Comparison of ENCODE assay signal across 8 cellular contexts in genomic region chr3:184315506-184315867, GRCh38. TPM values are rescaled to one million over a fixed set of nuclear protein-coding genes. Genes with fewer than 3 reads are reported as not detected.
DNase-seq lines count a peak whose midpoint lies in the region; ATAC-seq, FAIRE-seq and TF ChIP-seq lines count a peak whose summit lies in the region.

No MANE protein-coding gene starts in this region.

- H2AFZ ChIP-seq in GM12878 (ENCODE audit: control insufficient read depth, low read depth, low read length) (no peak overlapping the region), mesenchymal stem cell (ENCODE audit: low read depth, low read length) (peak overlapping the region; percentile 31)

- ATAC-seq in GM18909 (IDR thresholded peaks at IDR 0.05; ENCODE audit: poor library complexity, unreplicated experiment) (peak; percentile 5), GM12878 (peak; percentile 18), GM19467 (IDR thresholded peaks at IDR 0.05; ENCODE audit: unreplicated experiment) (no peak), HG03520 (IDR thresholded peaks at IDR 0.05; ENCODE audit: unreplicated experiment) (no peak), HG02610 (IDR thresholded peaks at IDR 0.05; ENCODE audit: unreplicated experiment) (no peak)

- CTCF ChIA-PET in GM12878 (lab: Yijun Ruan, JAX): no interaction called here

- H3K27me3 ChIP-seq in HL-60 (ENCODE audit: insufficient read depth, poor library complexity, severe bottlenecking) (no peaks in the 10 kb centered on the region), GM12878 (replicated peaks in 1 of 2; ENCODE audit: control insufficient read depth in 2 of 2, insufficient read depth in 2 of 2, low read length in 1 of 2) (no peaks in the 10 kb centered on the region), mesenchymal stem cell (ENCODE audit: control insufficient read depth in 1 of 2, insufficient read depth in 1 of 2, low read length in 2 of 2) (no peaks in the 10 kb centered on the region)

- DNase-seq in HL-60 (ENCODE audit: low read depth in 1 of 2, low spot score in 1 of 2): peak in 1 of 2 experiments; percentile 65
- no peak for DNase-seq in GM12878 (ENCODE audit: low read depth, low spot score)
- no peak for DNase-seq in mesenchymal stem cell
- no peak for DNase-seq in midbrain (lab: John Stamatoyannopoulos, UW)

- H3K9me3 ChIP-seq in GM12878 (replicated peaks; ENCODE audit: control insufficient read depth, insufficient read depth, low read length) (no peaks in the 10 kb centered on the region), mesenchymal stem cell (ENCODE audit: control insufficient read depth, low read length) (no peaks in the 10 kb centered on the region)

- BruUV-seq in GM12878 (replicated peaks; lab: Mats Ljungman, UMichigan): no TSS peak

- H3K4me1 ChIP-seq in GM12878 (ENCODE audit: control insufficient read depth, insufficient read depth, low read length) (peaks cover 3% of the 10 kb centered on the region; the same call in 1 of the 2 replicates), mesenchymal stem cell (ENCODE audit: control insufficient read depth, insufficient read depth, low read depth, low read length) (peaks cover 32% of the 10 kb centered on the region)

- H3K36me3 ChIP-seq in GM12878 (ENCODE audit: control insufficient read depth in 2 of 2, insufficient read depth in 2 of 2, low read length in 1 of 2) (peaks cover 13 to 23% of the 10 kb centered on the region in 2 experiments), mesenchymal stem cell (ENCODE audit: control insufficient read depth in 1 of 2, insufficient read depth in 2 of 2, low read depth in 1 of 2, low read length in 2 of 2) (peaks cover 27 to 28% of the 10 kb centered on the region in 2 experiments)

- peaks cover 12% of the 10 kb centered on the region for H4K20me1 ChIP-seq in GM12878 (ENCODE audit: control insufficient read depth, insufficient read depth)

- H3K4me2 ChIP-seq in GM12878 (ENCODE audit: control insufficient read depth, insufficient read depth): peak overlapping the region; percentile 95
- peak overlapping the region; percentile 86 for H3K4me2 ChIP-seq in mesenchymal stem cell (ENCODE audit: low read length, poor library complexity, severe bottlenecking)

- H3K4me3 ChIP-seq in HL-60 (replicated peaks; ENCODE audit: insufficient read depth, low read length) (peak overlapping the region; percentile 88), GM12878 (peak overlapping the region; percentile 100), mesenchymal stem cell (ENCODE audit: insufficient read depth in 1 of 2, low read depth in 1 of 2, low read length in 2 of 2) (peak overlapping the region; percentile 85 to 92)

- peaks cover 55% of the 10 kb centered on the region for H3K79me2 ChIP-seq in GM12878 (ENCODE audit: control insufficient read depth, insufficient read depth, low read length)

- H4K8ac ChIP-seq in mesenchymal stem cell (ENCODE audit: low read length): peak overlapping the region; percentile 88

- in situ Hi-C loops in GM12878 (cut with MboI): no loop called here

- RAD21 ChIA-PET in GM12878 (lab: Charles Lee; ENCODE audit: unreplicated experiment): no interaction called here

- peak overlapping the region; percentile 97 for H2BK120ac ChIP-seq in mesenchymal stem cell (ENCODE audit: low read depth, low read length)

- H3K18ac ChIP-seq in mesenchymal stem cell (ENCODE audit: low read depth in 1 of 2, low read length in 2 of 2): peak overlapping the region; percentile 85 to 97

- H3K23ac ChIP-seq in mesenchymal stem cell (ENCODE audit: low read length in 2 of 2): peak overlapping the region in 1 of 2 experiments; percentile 86

- 1% methylated on average over 9 of the region's 9 CpGs for WGBS in GM12878 (ENCODE audit: insufficient coverage, insufficient replicate concordance, low lambda C conversion rate, missing lambda C conversion rate)
- WGBS in mesenchymal stem cell: 0% methylated on average over 4 of the region's 9 CpGs

- TF ChIP-seq CTCF in HL-60 (IDR thresholded peaks at IDR 0.05; ENCODE audit: insufficient read depth, low read length) (no peak), GM12878 (IDR thresholded peaks at IDR 0.05 in 2 of 3, conservative IDR thresholded peaks at IDR 0.05 in 1 of 3; ENCODE audit: control insufficient read depth in 2 of 3, extremely low read depth in 1 of 3, insufficient read depth in 1 of 3, low read depth in 3 of 3, low read length in 3 of 3) (no peak)

- SMC1A ChIA-PET in GM12878 (lab: Charles Lee; ENCODE audit: uncharacterized antibody, unreplicated experiment): no interaction called here

- no peak for FAIRE-seq in GM12878 (lab: Jason Lieb, UNC)

- intact Hi-C loops in GM12878 (cut with micrococcal nuclease; ENCODE audit: unreplicated experiment): loop anchor here (2.0 to 5.0 kb wide), 2 partner anchors 17 to 47 kb away; partner anchors contain the start of genes CLCN2, POLR2H and PSMD2

- peak overlapping the region; percentile 21 for H2AK5ac ChIP-seq in mesenchymal stem cell (ENCODE audit: low read length, severe bottlenecking)

- H3K9ac ChIP-seq in GM12878 (ENCODE audit: control insufficient read depth, insufficient read depth, low read length): peak overlapping the region; percentile 99
- peak overlapping the region; percentile 96 for H3K9ac ChIP-seq in mesenchymal stem cell (ENCODE audit: low read length)

- no peak for TF ChIP-seq RAD21 in GM12878 (IDR thresholded peaks at IDR 0.05; ENCODE audit: insufficient read depth, low read depth, low read length)

- H3K4ac ChIP-seq in mesenchymal stem cell (ENCODE audit: low read depth in 1 of 2, low read length in 2 of 2): peak overlapping the region; percentile 95 to 99

- POLR2A ChIA-PET in GM12878 (lab: Charles Lee): interaction anchor here (0.7 to 1.0 kb wide), 4 partner anchors 9 to 47 kb away, joined by 3 to 4 read pairs (median 4); no protein-coding TSS in a partner anchor

- H4K91ac ChIP-seq in mesenchymal stem cell (ENCODE audit: low read length): peak overlapping the region; percentile 87

- peak overlapping the region; percentile 25 to 89 for H3K14ac ChIP-seq in mesenchymal stem cell (ENCODE audit: low read length in 2 of 2)

- H2BK5ac ChIP-seq in mesenchymal stem cell (ENCODE audit: low read depth, low read length, poor library complexity, severe bottlenecking): peak overlapping the region; percentile 94

- TF ChIP-seq POLR2A in GM12878 (IDR thresholded peaks at IDR 0.05; ENCODE audit: low read depth, low read length): no peak; the same call in 1 of the 2 replicates

- peaks cover 2% of the 10 kb centered on the region for H3K79me1 ChIP-seq in mesenchymal stem cell (replicated peaks; ENCODE audit: low read length, poor library complexity, severe bottlenecking)

- no peak for TF ChIP-seq EP300 in GM12878 (IDR thresholded peaks at IDR 0.05; ENCODE audit: borderline replicate concordance in 1 of 2, control insufficient read depth in 1 of 2, low read depth in 2 of 2, low read length in 2 of 2)

- H2BK15ac ChIP-seq in mesenchymal stem cell (ENCODE audit: low read depth, poor library complexity, severe bottlenecking): no peak overlapping the region

- H2BK12ac ChIP-seq in mesenchymal stem cell (ENCODE audit: low read length in 2 of 2): peak overlapping the region; percentile 21 to 77

- peak overlapping the region; percentile 98 for H3K27ac ChIP-seq in HL-60 (replicated peaks)
- peak overlapping the region; percentile 92 for H3K27ac ChIP-seq in GM12878 (ENCODE audit: control insufficient read depth, insufficient read depth)
- H3K27ac ChIP-seq in mesenchymal stem cell (ENCODE audit: low read length, poor library complexity, severe bottlenecking): peak overlapping the region; percentile 90

RNA-seq across cellular contexts. Expression of gene EIF4G1, which starts 1.1 kb away (rescaled TPM):
- 106 and 122 TPM in 2 replicates for total RNA-seq in GM12878 (2013; cell fraction: nucleolus; rRNA removed)
- total RNA-seq in GM12878 (2014; rRNA removed) (228 and 252 TPM in 2 replicates), GM12878 (2014; rRNA removed; fragmentation: Illumina TruSeq; extraction: Trizol) (122 and 128 TPM in 2 replicates), GM12878 (2021) (454 and 462 TPM in 2 replicates)
- polyA plus RNA-seq in GM12878 (2011; ENCODE audit: low read depth): 106 TPM
- polyA plus RNA-seq in GM12878 (2011; rRNA removed) (62.1 and 222 TPM in 2 replicates), GM12878 (2014; fragmentation: Illumina TruSeq; extraction: Trizol) (153 and 254 TPM in 2 replicates), GM12878 (2014; fragmentation: Nextera tagmentation; extraction: Ambion mirVana) (10 to 100 TPM in 1 of 2 experiments, 1 to 10 TPM in 1; 5.7 to 12.9 TPM), GM12878 (2014; rRNA removed) (210 and 265 TPM in 2 replicates), GM12878 (2016; fragmentation: Nextera tagmentation; extraction: Ambion mirVana) (100 to 1,000 TPM; 281 to 283 TPM)
- 204 and 234 TPM in 2 replicates for polyA plus RNA-seq in GM12878 (2011; cell fraction: cytosol; rRNA removed)
- 249 and 346 TPM in 2 replicates for polyA plus RNA-seq in GM12878 (2011; cell fraction: nucleus; rRNA removed)
- polyA plus RNA-seq in GM12878 (2012): 133 and 185 TPM in 2 replicates
- polyA minus RNA-seq in GM12878 (2011; rRNA and poly(A)+ RNA removed): 206 and 264 TPM in 2 replicates
- 130 and 143 TPM in 2 replicates for polyA minus RNA-seq in GM12878 (2011; cell fraction: cytosol; rRNA and poly(A)+ RNA removed)
- polyA minus RNA-seq in GM12878 (2011; cell fraction: nucleus; rRNA and poly(A)+ RNA removed): 61.2 and 130 TPM in 2 replicates
- polyA plus RNA-seq in mesenchymal stem cell (2013, experiment 1 of 2): 188 TPM
- polyA plus RNA-seq in mesenchymal stem cell (2013, experiment 2 of 2): 185 TPM

RNA-seq across cellular contexts. Expression of gene PSMD2, which starts 16.4 kb away (rescaled TPM):
- total RNA-seq in GM12878 (2013; cell fraction: nucleolus; rRNA removed): 88.7 and 105 TPM in 2 replicates
- total RNA-seq in GM12878 (2014; rRNA removed): 247 and 268 TPM in 2 replicates
- 167 and 176 TPM in 2 replicates for total RNA-seq in GM12878 (2014; rRNA removed; fragmentation: Illumina TruSeq; extraction: Trizol)
- total RNA-seq in GM12878 (2021): 225 and 235 TPM in 2 replicates
- 66.1 TPM for polyA plus RNA-seq in GM12878 (2011; ENCODE audit: low read depth)
- polyA plus RNA-seq in GM12878 (2011; rRNA removed): 94.2 and 168 TPM in 2 replicates
- 200 and 254 TPM in 2 replicates for polyA plus RNA-seq in GM12878 (2011; cell fraction: cytosol; rRNA removed)
- 192 and 222 TPM in 2 replicates for polyA plus RNA-seq in GM12878 (2011; cell fraction: nucleus; rRNA removed)
- 103 and 128 TPM in 2 replicates for polyA plus RNA-seq in GM12878 (2012)
- 144 and 205 TPM in 2 replicates for polyA plus RNA-seq in GM12878 (2014; fragmentation: Illumina TruSeq; extraction: Trizol)
- 100 to 1,000 TPM; 103 to 111 TPM for polyA plus RNA-seq in GM12878 (2014; fragmentation: Nextera tagmentation; extraction: Ambion mirVana)
- 188 and 189 TPM in 2 replicates for polyA plus RNA-seq in GM12878 (2014; rRNA removed)
- polyA plus RNA-seq in GM12878 (2016; fragmentation: Nextera tagmentation; extraction: Ambion mirVana): 100 to 1,000 TPM; 471 to 515 TPM
- 297 and 298 TPM in 2 replicates for polyA minus RNA-seq in GM12878 (2011; rRNA and poly(A)+ RNA removed)
- 105 and 156 TPM in 2 replicates for polyA minus RNA-seq in GM12878 (2011; cell fraction: cytosol; rRNA and poly(A)+ RNA removed)
- 70.0 and 114 TPM in 2 replicates for polyA minus RNA-seq in GM12878 (2011; cell fraction: nucleus; rRNA and poly(A)+ RNA removed)
- polyA plus RNA-seq in mesenchymal stem cell (2013, experiment 1 of 2): 121 TPM
- 116 TPM for polyA plus RNA-seq in mesenchymal stem cell (2013, experiment 2 of 2)

RNA-seq across cellular contexts. Expression of gene FAM131A, which starts 21.9 kb away (rescaled TPM):
- 11.0 and 11.8 TPM in 2 replicates for total RNA-seq in GM12878 (2013; cell fraction: nucleolus; rRNA removed)
- total RNA-seq in GM12878 (2014; rRNA removed): 4.0 and 4.5 TPM in 2 replicates
- total RNA-seq in GM12878 (2014; rRNA removed; fragmentation: Illumina TruSeq; extraction: Trizol): 1.4 and 1.9 TPM in 2 replicates
- total RNA-seq in GM12878 (2021): 3.0 and 5.0 TPM in 2 replicates
- polyA plus RNA-seq in GM12878 (2011; ENCODE audit: low read depth): 1.5 TPM
- polyA plus RNA-seq in GM12878 (2011; rRNA removed): 0.17 and 0.42 TPM in 2 replicates
- 0.45 and 0.77 TPM in 2 replicates for polyA plus RNA-seq in GM12878 (2011; cell fraction: cytosol; rRNA removed)
- 1.0 and 1.5 TPM in 2 replicates for polyA plus RNA-seq in GM12878 (2011; cell fraction: nucleus; rRNA removed)
- polyA plus RNA-seq in GM12878 (2012): 2.1 and 3.3 TPM in 2 replicates
- 0.74 and 1.4 TPM in 2 replicates for polyA plus RNA-seq in GM12878 (2014; fragmentation: Illumina TruSeq; extraction: Trizol)
- under 1 TPM; 0.31 to 0.47 TPM for polyA plus RNA-seq in GM12878 (2014; fragmentation: Nextera tagmentation; extraction: Ambion mirVana)
- 4.5 and 5.1 TPM in 2 replicates for polyA plus RNA-seq in GM12878 (2014; rRNA removed)
- 1 to 10 TPM; 1.0 to 1.7 TPM for polyA plus RNA-seq in GM12878 (2016; fragmentation: Nextera tagmentation; extraction: Ambion mirVana)
- polyA minus RNA-seq in GM12878 (2011; rRNA and poly(A)+ RNA removed): 0.15 and 0.72 TPM in 2 replicates
- not detected in 2 replicates for polyA minus RNA-seq in GM12878 (2011; cell fraction: cytosol; rRNA and poly(A)+ RNA removed)
- 0.36 and 3.0 TPM in 2 replicates for polyA minus RNA-seq in GM12878 (2011; cell fraction: nucleus; rRNA and poly(A)+ RNA removed)
- polyA plus RNA-seq in mesenchymal stem cell (2013, experiment 1 of 2): 6.7 TPM
- polyA plus RNA-seq in mesenchymal stem cell (2013, experiment 2 of 2): 6.8 TPM

RNA-seq across cellular contexts. Expression of gene ECE2, which starts 39.7 kb away (rescaled TPM):
- total RNA-seq in GM12878 (2013; cell fraction: nucleolus; rRNA removed): not detected in 2 replicates
- not detected in 2 replicates for total RNA-seq in GM12878 (2014; rRNA removed)
- not detected in 2 replicates for total RNA-seq in GM12878 (2014; rRNA removed; fragmentation: Illumina TruSeq; extraction: Trizol)
- total RNA-seq in GM12878 (2021): not detected in 2 replicates
- polyA plus RNA-seq in GM12878 (2011; ENCODE audit: low read depth): not detected
- not detected in 2 replicates for polyA plus RNA-seq in GM12878 (2011; rRNA removed)
- not detected in 2 replicates for polyA plus RNA-seq in GM12878 (2011; cell fraction: cytosol; rRNA removed)
- polyA plus RNA-seq in GM12878 (2011; cell fraction: nucleus; rRNA removed): not detected in 2 replicates
- polyA plus RNA-seq in GM12878 (2012): not detected in 2 replicates
- polyA plus RNA-seq in GM12878 (2014; fragmentation: Illumina TruSeq; extraction: Trizol): not detected in 2 replicates
- not detected for polyA plus RNA-seq in GM12878 (2014; fragmentation: Nextera tagmentation; extraction: Ambion mirVana)
- not detected in 2 replicates for polyA plus RNA-seq in GM12878 (2014; rRNA removed)
- not detected for polyA plus RNA-seq in GM12878 (2016; fragmentation: Nextera tagmentation; extraction: Ambion mirVana)
- not detected in 2 replicates for polyA minus RNA-seq in GM12878 (2011; rRNA and poly(A)+ RNA removed)
- polyA minus RNA-seq in GM12878 (2011; cell fraction: cytosol; rRNA and poly(A)+ RNA removed): not detected in 2 replicates
- not detected in 2 replicates for polyA minus RNA-seq in GM12878 (2011; cell fraction: nucleus; rRNA and poly(A)+ RNA removed)
- not detected for polyA plus RNA-seq in mesenchymal stem cell (2013, experiment 1 of 2)
- polyA plus RNA-seq in mesenchymal stem cell (2013, experiment 2 of 2): not detected

RNA-seq across cellular contexts. Expression of gene CLCN2, which starts 45.9 kb away (rescaled TPM):
- total RNA-seq in GM12878 (2013; cell fraction: nucleolus; rRNA removed): 3.0 and 3.7 TPM in 2 replicates
- total RNA-seq in GM12878 (2014; rRNA removed): 1.4 and 1.5 TPM in 2 replicates
- total RNA-seq in GM12878 (2014; rRNA removed; fragmentation: Illumina TruSeq; extraction: Trizol): 0.85 and 1.0 TPM in 2 replicates
- 1.7 and 2.6 TPM in 2 replicates for total RNA-seq in GM12878 (2021)
- 0.60 TPM for polyA plus RNA-seq in GM12878 (2011; ENCODE audit: low read depth)
- 0.22 and 0.80 TPM in 2 replicates for polyA plus RNA-seq in GM12878 (2011; rRNA removed)
- 0.39 and 0.79 TPM in 2 replicates for polyA plus RNA-seq in GM12878 (2011; cell fraction: cytosol; rRNA removed)
- 6.9 and 9.4 TPM in 2 replicates for polyA plus RNA-seq in GM12878 (2011; cell fraction: nucleus; rRNA removed)
- polyA plus RNA-seq in GM12878 (2012): 0.77 and 0.91 TPM in 2 replicates
- 0.89 and 1.1 TPM in 2 replicates for polyA plus RNA-seq in GM12878 (2014; fragmentation: Illumina TruSeq; extraction: Trizol)
- under 1 TPM in 1 of 2 experiments, not detected in 1; 0.13 TPM for polyA plus RNA-seq in GM12878 (2014; fragmentation: Nextera tagmentation; extraction: Ambion mirVana)
- 2.4 and 2.5 TPM in 2 replicates for polyA plus RNA-seq in GM12878 (2014; rRNA removed)
- polyA plus RNA-seq in GM12878 (2016; fragmentation: Nextera tagmentation; extraction: Ambion mirVana): under 1 TPM; 0.73 to 0.79 TPM
- polyA minus RNA-seq in GM12878 (2011; rRNA and poly(A)+ RNA removed): 1.0 and 1.9 TPM in 2 replicates
- 0.62 TPM in 1 of 2 replicates, not detected in the other for polyA minus RNA-seq in GM12878 (2011; cell fraction: cytosol; rRNA and poly(A)+ RNA removed)
- polyA minus RNA-seq in GM12878 (2011; cell fraction: nucleus; rRNA and poly(A)+ RNA removed): 4.8 and 9.9 TPM in 2 replicates
- polyA plus RNA-seq in mesenchymal stem cell (2013, experiment 1 of 2): 2.3 TPM
- 2.1 TPM for polyA plus RNA-seq in mesenchymal stem cell (2013, experiment 2 of 2)

Comparison
In these comparisons a context has a peak if more than half of its experiments do, and no peak if none do; other contexts are left out.
1. ATAC-seq: peak in GM18909 (single experiment) and GM12878 (single experiment); none in GM19467 (single experiment), HG03520 (single experiment) and HG02610 (single experiment).
2. Peak in every context shown above with its lines, with median percentiles within 50 percentile points of each other: H3K27ac ChIP-seq and H3K4me3 ChIP-seq.